ENCODE assay signal across 24 cellular contexts in genomic region chr1:228349701-228350171, GRCh38. TPM values are rescaled to one million over a fixed set of nuclear protein-coding genes. Genes with fewer than 3 reads are reported as not detected.
A peak's percentile ranks its signal among the peaks of the same experiment; 100 is the strongest.
DNase-seq lines count a peak whose midpoint lies in the region; ATAC-seq, FAIRE-seq and TF ChIP-seq lines count a peak whose summit lies in the region.
"Had no signal": no experiment of that assay in that cellular context is flagged by ENCODE, and none has a peak within 500 bp of the region (broad histone marks: within the 10 kb centered on the region; RNA-seq: fewer than 3 reads in every experiment).

No MANE protein-coding gene starts in this region.

- no peak overlapping the region for H3K4me3 ChIP-seq in HEK293 (ENCODE audit: low read depth, low read length)
- no peak overlapping the region for H3K4me3 ChIP-seq in sigmoid colon
- H3K4me3 ChIP-seq: hepatocyte, PC-9 had no signal

- FAIRE-seq in H54 (lab: Jason Lieb, UNC), result no peak
- FAIRE-seq: astrocyte, H1 had no signal

- TF ChIP-seq POLR2A in sigmoid colon (IDR thresholded peaks at IDR 0.05) (no peak), H54 (IDR thresholded peaks at IDR 0.05; ENCODE audit: low read depth, low read length) (no peak)

- H3K27ac Mint-ChIP-seq in activated T-helper 17 cell treated with anti-CD3 and anti-CD28 coated beads, Interleukin-2, amount 50 U/mL, for 72 hours, result peak overlapping the region; percentile 14
- H3K27ac Mint-ChIP-seq: activated CD4-positive, alpha-beta memory T cell treated with anti-CD3 and anti-CD28 coated beads for 36 hours; activated naive CD4-positive, alpha-beta T cell treated with anti-CD3 and anti-CD28 coated beads, Interleukin-2, amount 10 ng/mL, durations not matched to agents 7 days and 5 days; activated T-cell treated with anti-CD3 and anti-CD28 coated beads, Interleukin-2, amount 50 U/mL, for 24 hours; CD8-positive, alpha-beta T cell had no signal

- H3K27ac ChIP-seq in HEK293 (ENCODE audit: extremely low read depth, low read depth, low read length), result no peak overlapping the region
- no peak overlapping the region for H3K27ac ChIP-seq in sigmoid colon
- H3K27ac ChIP-seq: epithelial cell of prostate, hepatocyte, HL-60, PC-9, WERI-Rb-1 had no signal

- no peaks in the 10 kb centered on the region for H3K4me1 Mint-ChIP-seq in activated T-helper 17 cell treated with anti-CD3 and anti-CD28 coated beads, Interleukin-2, amount 50 U/mL, for 72 hours
- H3K4me1 Mint-ChIP-seq: activated naive CD4-positive, alpha-beta T cell treated with anti-CD3 and anti-CD28 coated beads, Interleukin-2, amount 10 ng/mL, durations not matched to agents 7 days and 5 days; central memory CD8-positive, alpha-beta T cell had no signal

- H3K9me3 Mint-ChIP-seq in activated T-helper 17 cell treated with anti-CD3 and anti-CD28 coated beads, Interleukin-2, amount 50 U/mL, for 72 hours, result no peaks in the 10 kb centered on the region
- H3K9me3 Mint-ChIP-seq: activated CD4-positive, alpha-beta memory T cell treated with anti-CD3 and anti-CD28 coated beads for 36 hours; activated naive CD4-positive, alpha-beta T cell treated with anti-CD3 and anti-CD28 coated beads, Interleukin-2, amount 10 ng/mL, durations not matched to agents 7 days and 5 days; activated T-cell treated with anti-CD3 and anti-CD28 coated beads, Interleukin-2, amount 50 U/mL, for 24 hours; CD8-positive, alpha-beta T cell; central memory CD8-positive, alpha-beta T cell had no signal

- H3K27me3 Mint-ChIP-seq in activated T-helper 17 cell treated with anti-CD3 and anti-CD28 coated beads, Interleukin-2, amount 50 U/mL, for 72 hours, result no peaks in the 10 kb centered on the region
- H3K27me3 Mint-ChIP-seq: activated CD4-positive, alpha-beta memory T cell treated with anti-CD3 and anti-CD28 coated beads for 36 hours; activated T-cell treated with anti-CD3 and anti-CD28 coated beads, Interleukin-2, amount 50 U/mL, for 24 hours; central memory CD8-positive, alpha-beta T cell had no signal

- CTCF ChIA-PET in HEK293 (lab: Yijun Ruan, JAX), result no interaction called here

- H3K4me1 ChIP-seq in HEK293 (ENCODE audit: control insufficient read depth, insufficient read depth, low read length), result no peaks in the 10 kb centered on the region
- no peaks in the 10 kb centered on the region for H3K4me1 ChIP-seq in sigmoid colon

- no peak overlapping the region for H3K4me3 Mint-ChIP-seq in activated T-helper 17 cell treated with anti-CD3 and anti-CD28 coated beads, Interleukin-2, amount 50 U/mL, for 72 hours
- H3K4me3 Mint-ChIP-seq: activated CD4-positive, alpha-beta memory T cell treated with anti-CD3 and anti-CD28 coated beads for 36 hours; activated naive CD4-positive, alpha-beta T cell treated with anti-CD3 and anti-CD28 coated beads, Interleukin-2, amount 10 ng/mL, durations not matched to agents 7 days and 5 days; activated T-cell treated with anti-CD3 and anti-CD28 coated beads, Interleukin-2, amount 50 U/mL, for 24 hours; CD8-positive, alpha-beta T cell; central memory CD8-positive, alpha-beta T cell had no signal

- intact Hi-C loops in left colon (cut with DNase I, micrococcal nuclease) (no loop called here), sigmoid colon (cut with DNase I) (no loop called here)

- POLR2A ChIA-PET in HEK293 (lab: Yijun Ruan, JAX), result no interaction called here

- DNase-seq in left colon (peak; percentile 1 to 15), sigmoid colon (peak; percentile 64), NCI-H1092 (lab: John Stamatoyannopoulos, UW) (no peak), H54 (ENCODE audit: insufficient read length, low spot score) (no peak)
- DNase-seq: activated CD4-positive, alpha-beta memory T cell treated with anti-CD3 and anti-CD28 coated beads for 36 hours; activated naive CD4-positive, alpha-beta T cell treated with anti-CD3 and anti-CD28 coated beads, Interleukin-2, amount 10 ng/mL, durations not matched to agents 7 days and 5 days; activated T-cell treated with anti-CD3 and anti-CD28 coated beads, Interleukin-2, amount 50 U/mL, for 24 hours; DMS153; mammary epithelial cell; NCI-H1417; NCI-H2081 treated with DMSO at 0.1 percent for 48 hours; occipital lobe; WERI-Rb-1 had no signal

- WGBS in sigmoid colon, 2 donors, result 94% methylated on average over 15 of the region's 15 CpGs

- TF ChIP-seq CTCF in HEK293 (tag by site-specific recombination; IDR thresholded peaks at IDR 0.05), result no peak
- no peak for TF ChIP-seq CTCF in sigmoid colon (IDR thresholded peaks at IDR 0.05)

- H3K9me3 ChIP-seq in HEK293 (ENCODE audit: control insufficient read depth, insufficient read depth, low read depth, low read length) (no peaks in the 10 kb centered on the region), sigmoid colon (no peaks in the 10 kb centered on the region)

- H3K27me3 ChIP-seq in sigmoid colon, result no peaks in the 10 kb centered on the region
- H3K27me3 ChIP-seq: hepatocyte had no signal

- no peaks in the 10 kb centered on the region for H3K36me3 Mint-ChIP-seq in activated T-helper 17 cell treated with anti-CD3 and anti-CD28 coated beads, Interleukin-2, amount 50 U/mL, for 72 hours (ENCODE audit: low read depth)
- H3K36me3 Mint-ChIP-seq: activated CD4-positive, alpha-beta memory T cell treated with anti-CD3 and anti-CD28 coated beads for 36 hours; activated naive CD4-positive, alpha-beta T cell treated with anti-CD3 and anti-CD28 coated beads, Interleukin-2, amount 10 ng/mL, durations not matched to agents 7 days and 5 days had no signal

- no peak for TF ChIP-seq EP300 in sigmoid colon (IDR thresholded peaks at IDR 0.05)

- no peak for ATAC-seq in activated T-helper 17 cell treated with anti-CD3 and anti-CD28 coated beads, Interleukin-2, amount 50 U/mL, for 72 hours (replicated peaks)
- ATAC-seq in left colon (no peak), GM21723 (IDR thresholded peaks at IDR 0.05; ENCODE audit: unreplicated experiment) (no peak)
- ATAC-seq: CD8-positive, alpha-beta T cell had no signal

- no peaks in the 10 kb centered on the region for H3K36me3 ChIP-seq in HEK293 (ENCODE audit: control insufficient read depth in 2 of 2, insufficient read depth in 1 of 2, low read length in 2 of 2)
- no peaks in the 10 kb centered on the region for H3K36me3 ChIP-seq in sigmoid colon
- H3K36me3 ChIP-seq: WERI-Rb-1 had no signal

TF ChIP-seq in HEK293, 187 proteins besides CTCF, POLR2A, EP300 and RAD21:
- TF ChIP-seq ZNF398 (tag by site-specific recombination; IDR thresholded peaks at IDR 0.05), result no peak
- TF ChIP-seq GLIS2 (tag by site-specific recombination; IDR thresholded peaks at IDR 0.05), result peak; percentile 56; the same call in 1 of the 2 replicates
- TF ChIP-seq ZSCAN5A (tag by site-specific recombination; IDR thresholded peaks at IDR 0.05), result no peak

RNA-seq across cellular contexts. Expression of gene TRIM11, which starts 56.9 kb away (rescaled TPM):
- total RNA-seq in activated T-helper 17 cell treated with anti-CD3 and anti-CD28 coated beads, Interleukin-2, amount 50 U/mL, for 72 hours, result 10 to 100 TPM; 41.7 to 48.6 TPM
- total RNA-seq in left colon (10 to 100 TPM; 34.8 to 36.5 TPM), sigmoid colon (10 to 100 TPM; 11.8 to 19.6 (median 16.0) TPM)
- polyA plus RNA-seq in sigmoid colon, result 10 to 100 TPM; 12.0 to 32.9 (median 14.3) TPM

Comparison
In these comparisons a context has a peak if more than half of its experiments do, and no peak if none do; other contexts are left out.
1. DNase-seq: peak in left colon (2 of 2) and sigmoid colon (single experiment); none in NCI-H1092 (single experiment) and H54 (single experiment).